ENCODE assay signal across 21 cellular contexts in the genomic region with DNA sequence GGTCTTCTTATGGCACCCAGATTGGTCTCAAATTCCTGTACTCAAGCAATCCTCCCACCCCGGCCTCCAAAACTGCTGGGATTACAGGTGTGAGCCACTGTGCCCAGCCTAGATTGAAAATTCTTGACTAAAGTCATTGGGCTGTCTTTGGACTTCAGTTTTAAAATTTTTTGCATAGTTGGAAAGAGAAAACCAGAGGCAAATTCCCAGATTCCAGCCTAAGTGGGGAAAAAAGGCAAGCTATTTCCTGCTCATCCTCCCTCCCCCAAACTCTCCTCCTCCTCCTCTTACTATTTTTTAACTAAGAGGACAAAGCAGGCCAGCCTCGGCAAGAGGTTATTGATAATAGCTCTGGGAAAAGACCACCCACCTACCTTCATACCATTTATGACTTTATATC.
DNase-seq lines count a peak whose midpoint lies in the region; ATAC-seq and TF ChIP-seq lines count a peak whose summit lies in the region.
"Had no signal": no experiment of that assay in that cellular context is flagged by ENCODE, and none has a peak within 500 bp of the region (broad histone marks: within the 10 kb centered on the region; RNA-seq: fewer than 3 reads in every experiment).

No MANE protein-coding gene starts in this region.

- no peak for TF ChIP-seq CTCF in AG10803 (conservative IDR thresholded peaks at IDR 0.05; ENCODE audit: low read length)
- TF ChIP-seq CTCF in GM23338 (conservative IDR thresholded peaks at IDR 0.05; ENCODE audit: low read depth in 2 of 2), result no peak
- TF ChIP-seq CTCF in OCI-LY7 (conservative IDR thresholded peaks at IDR 0.05; ENCODE audit: low read length), result no peak
- TF ChIP-seq CTCF in osteoblast (IDR thresholded peaks at IDR 0.05; ENCODE audit: extremely low read depth, low read depth, low read length), result no peak
- no peak for TF ChIP-seq CTCF in Peyer's patch (IDR thresholded peaks at IDR 0.05)

- H3K27me3 Mint-ChIP-seq in GM23338 (ENCODE audit: insufficient read depth, low read depth, poor library complexity), result peaks cover 3% of the 10 kb centered on the region
- no peaks in the 10 kb centered on the region for H3K27me3 Mint-ChIP-seq in activated naive CD8-positive, alpha-beta T cell treated with anti-CD3 and anti-CD28 coated beads for 36 hours

- H3F3A ChIP-seq in GM23338 (replicated peaks; ENCODE audit: low read depth), result no peaks in the 10 kb centered on the region

- no peak for ATAC-seq in GM23338
- ATAC-seq: A549; CD8-positive, alpha-beta T cell had no signal

- POLR2A ChIA-PET in OCI-LY7 (lab: Charles Lee), result interaction anchor here (0.6 to 1.8 kb wide), 7 partner anchors 8 to 980 kb away, joined by 3 to 6 read pairs (median 4); no protein-coding TSS in a partner anchor

- H3K4me2 ChIP-seq in GM23338 (no peak overlapping the region), OCI-LY7 (ENCODE audit: low read length) (no peak overlapping the region), osteoblast (ENCODE audit: insufficient read depth, low read length) (no peak overlapping the region)
- H3K4me2 ChIP-seq: A549; BLaER1 treated with 17β-estradiol and CSF1 and Interleukin-3, amounts not matched to agents 10 nM and 100 nM had no signal

- H3K27ac Mint-ChIP-seq in GM23338, result no peak overlapping the region
- H3K27ac Mint-ChIP-seq in activated naive CD8-positive, alpha-beta T cell treated with anti-CD3 and anti-CD28 coated beads for 36 hours, result no peak overlapping the region
- H3K27ac Mint-ChIP-seq: B cell; CD4-positive, alpha-beta T cell; CD8-positive, alpha-beta T cell had no signal

- BruUV-seq in OCI-LY7 (replicated peaks; lab: Mats Ljungman, UMichigan), result no TSS peak

- no peak overlapping the region for H3K4me3 Mint-ChIP-seq in GM23338
- H3K4me3 Mint-ChIP-seq in activated naive CD8-positive, alpha-beta T cell treated with anti-CD3 and anti-CD28 coated beads for 36 hours, result no peak overlapping the region
- H3K4me3 Mint-ChIP-seq: B cell; CD4-positive, alpha-beta T cell; CD8-positive, alpha-beta T cell had no signal

- H3K36me3 Mint-ChIP-seq in GM23338 (ENCODE audit: low read depth), result no peaks in the 10 kb centered on the region
- no peaks in the 10 kb centered on the region for H3K36me3 Mint-ChIP-seq in activated naive CD8-positive, alpha-beta T cell treated with anti-CD3 and anti-CD28 coated beads for 36 hours
- H3K36me3 Mint-ChIP-seq: CD8-positive, alpha-beta T cell had no signal

- CTCF ChIA-PET in OCI-LY7 (lab: Charles Lee; ENCODE audit: unreplicated experiment), result no interaction called here

- H3K4me1 ChIP-seq in GM23338 (ENCODE audit: insufficient read depth) (peaks cover 6% of the 10 kb centered on the region), OCI-LY7 (ENCODE audit: insufficient read depth, low read length, poor library complexity, severe bottlenecking) (peaks cover 25% of the 10 kb centered on the region), osteoblast (ENCODE audit: insufficient read depth, low read length) (no peaks in the 10 kb centered on the region), Peyer's patch (no peaks in the 10 kb centered on the region)
- H3K4me1 ChIP-seq: A549, Caco-2 had no signal

- H4K20me1 ChIP-seq in GM23338 (replicated peaks; ENCODE audit: insufficient read depth), result no peaks in the 10 kb centered on the region
- no peaks in the 10 kb centered on the region for H4K20me1 ChIP-seq in OCI-LY7 (ENCODE audit: insufficient read depth, low read length)
- no peaks in the 10 kb centered on the region for H4K20me1 ChIP-seq in osteoblast (ENCODE audit: insufficient read depth, low read length)
- H4K20me1 ChIP-seq: BLaER1 treated with 17β-estradiol and CSF1 and Interleukin-3, amounts not matched to agents 10 nM and 100 nM had no signal

- no peaks in the 10 kb centered on the region for H3K27me3 ChIP-seq in GM23338 (ENCODE audit: insufficient read depth)
- H3K27me3 ChIP-seq in osteoblast (ENCODE audit: insufficient read depth, low read length), result peaks cover 11% of the 10 kb centered on the region
- H3K27me3 ChIP-seq in Peyer's patch, result no peaks in the 10 kb centered on the region
- H3K27me3 ChIP-seq: BLaER1 treated with 17β-estradiol and CSF1 and Interleukin-3, amounts not matched to agents 10 nM and 100 nM had no signal

- H3K79me2 ChIP-seq in GM23338 (replicated peaks; ENCODE audit: insufficient read depth) (no peaks in the 10 kb centered on the region), OCI-LY7 (ENCODE audit: insufficient read depth, low read depth, low read length) (no peaks in the 10 kb centered on the region), osteoblast (ENCODE audit: insufficient read depth, low read length) (no peaks in the 10 kb centered on the region)

- H3K9me3 Mint-ChIP-seq in GM23338, result no peaks in the 10 kb centered on the region
- no peaks in the 10 kb centered on the region for H3K9me3 Mint-ChIP-seq in activated naive CD8-positive, alpha-beta T cell treated with anti-CD3 and anti-CD28 coated beads for 36 hours
- H3K9me3 Mint-ChIP-seq: CD4-positive, alpha-beta T cell; CD8-positive, alpha-beta T cell had no signal

- H3K9me3 ChIP-seq in OCI-LY7 (ENCODE audit: low read length), result peaks cover 10% of the 10 kb centered on the region; the same call in 1 of the 2 replicates
- no peaks in the 10 kb centered on the region for H3K9me3 ChIP-seq in osteoblast (ENCODE audit: low read depth, low read length)
- H3K9me3 ChIP-seq in Peyer's patch, result no peaks in the 10 kb centered on the region
- H3K9me3 ChIP-seq: A549; BLaER1 treated with 17β-estradiol and CSF1 and Interleukin-3, amounts not matched to agents 10 nM and 100 nM; Caco-2 had no signal

- H3K4me3 ChIP-seq in AG10803 (ENCODE audit: low read length) (no peak overlapping the region), GM23338 (no peak overlapping the region), OCI-LY7 (ENCODE audit: low read depth, low read length, poor library complexity, severe bottlenecking) (no peak overlapping the region), osteoblast (ENCODE audit: insufficient read depth, low read length) (no peak overlapping the region), Peyer's patch (no peak overlapping the region)
- H3K4me3 ChIP-seq: A549; BLaER1 treated with 17β-estradiol and CSF1 and Interleukin-3, amounts not matched to agents 10 nM and 100 nM had no signal

- no peaks in the 10 kb centered on the region for H3K4me1 Mint-ChIP-seq in GM23338
- H3K4me1 Mint-ChIP-seq in activated naive CD8-positive, alpha-beta T cell treated with anti-CD3 and anti-CD28 coated beads for 36 hours, result no peaks in the 10 kb centered on the region
- H3K4me1 Mint-ChIP-seq: B cell had no signal

- TF ChIP-seq POLR2A in Peyer's patch (IDR thresholded peaks at IDR 0.05), result no peak

- H3K9me2 ChIP-seq in GM23338 (ENCODE audit: insufficient read depth) (no peaks in the 10 kb centered on the region; the same call in 1 of the 2 replicates), OCI-LY7 (ENCODE audit: insufficient read depth, low read length) (no peaks in the 10 kb centered on the region)

- H3K27ac ChIP-seq in GM23338 (ENCODE audit: low read depth) (no peak overlapping the region), OCI-LY7 (ENCODE audit: low read depth, low read length, poor library complexity, severe bottlenecking) (no peak overlapping the region), osteoblast (ENCODE audit: low read depth, low read length) (no peak overlapping the region), Peyer's patch (no peak overlapping the region)
- H3K27ac ChIP-seq: 22Rv1; A549; BLaER1 treated with 17β-estradiol and CSF1 and Interleukin-3, amounts not matched to agents 10 nM and 100 nM; C4-2B had no signal

- H3K36me3 ChIP-seq in GM23338 (ENCODE audit: insufficient read depth) (no peaks in the 10 kb centered on the region), OCI-LY7 (ENCODE audit: insufficient read depth, low read length) (no peaks in the 10 kb centered on the region), osteoblast (ENCODE audit: insufficient read depth, low read length) (no peaks in the 10 kb centered on the region), Peyer's patch (no peaks in the 10 kb centered on the region)
- H3K36me3 ChIP-seq: BLaER1 treated with 17β-estradiol and CSF1 and Interleukin-3, amounts not matched to agents 10 nM and 100 nM had no signal

- peak; percentile 38 for DNase-seq in AG10803 (ENCODE audit: low read depth)
- DNase-seq in EH (ENCODE audit: low read depth), result peak; percentile 80
- DNase-seq in GM23338 (ENCODE audit: low spot score), result no peak
- DNase-seq in OCI-LY7 (ENCODE audit: low spot score), result no peak
- no peak for DNase-seq in osteoblast (ENCODE audit: insufficient read length, low spot score, missing footprints)
- DNase-seq in retina, result no peak
- no peak for DNase-seq in Peyer's patch
- DNase-seq in activated naive CD8-positive, alpha-beta T cell treated with anti-CD3 and anti-CD28 coated beads for 36 hours, result no peak
- DNase-seq: AML-193; Caco-2; Calu3; CD4-positive, alpha-beta T cell; CD8-positive, alpha-beta T cell; DMS79 treated with DMSO at 0.1 percent for 48 hours; EL; GDM1 had no signal

- intact Hi-C loops in OCI-LY7 (cut with micrococcal nuclease; ENCODE audit: unreplicated experiment), result no loop called here

- H2AFZ ChIP-seq in GM23338 (peak overlapping the region; percentile 25; the same call in 1 of the 2 replicates), OCI-LY7 (ENCODE audit: low read length) (peak overlapping the region; percentile 27; the same call in 1 of the 2 replicates), osteoblast (ENCODE audit: low read length) (no peak overlapping the region)

TF ChIP-seq in GM23338, 12 proteins besides CTCF, POLR2A, EP300 and RAD21 (continues in another document):
- no peak for TF ChIP-seq ETS1 (IDR thresholded peaks at IDR 0.05)
- no peak for TF ChIP-seq POLR2AphosphoS5 (IDR thresholded peaks at IDR 0.05; ENCODE audit: low read depth)
- TF ChIP-seq EZH2 (IDR thresholded peaks at IDR 0.05; ENCODE audit: low read depth, unreplicated experiment), result no peak

Comparison
In these comparisons a context has a peak if more than half of its experiments do, and no peak if none do; other contexts are left out.
1. DNase-seq: peak in AG10803 (single experiment) and EH (single experiment); none in GM23338 (single experiment), OCI-LY7 (single experiment), osteoblast (single experiment), retina (single experiment), Peyer's patch (0 of 3) and activated naive CD8-positive, alpha-beta T cell treated with anti-CD3 and anti-CD28 coated beads for 36 hours (single experiment).